Comparison of ENCODE assay signal across 8 cellular contexts in the genomic region with DNA sequence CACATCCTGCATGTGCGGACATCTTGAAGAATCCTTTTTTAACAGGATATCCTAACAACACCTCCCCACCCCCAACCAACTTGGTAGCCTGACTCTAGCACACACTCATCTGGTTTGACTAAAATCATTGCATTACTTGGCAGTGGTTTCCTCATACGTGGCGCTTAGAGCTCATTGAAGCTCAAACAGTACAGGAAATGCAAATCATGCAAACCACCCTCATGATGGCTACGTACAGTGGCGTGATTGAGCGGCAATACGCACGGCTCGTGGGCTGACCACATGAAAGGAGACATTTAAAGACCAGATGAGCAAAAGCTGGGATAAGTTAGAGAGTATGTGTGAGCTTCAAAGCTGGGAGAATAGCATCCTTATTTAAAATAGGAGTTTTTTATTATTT.
DNase-seq lines count a peak whose midpoint lies in the region; ATAC-seq, FAIRE-seq and TF ChIP-seq lines count a peak whose summit lies in the region.

No MANE protein-coding gene starts in this region.

- peak overlapping the region; percentile 65 for H2AFZ ChIP-seq in GM12878 (ENCODE audit: control insufficient read depth, low read depth, low read length)

- H3K9ac ChIP-seq in GM12878 (ENCODE audit: control insufficient read depth, insufficient read depth, low read length), result no peak overlapping the region

- H4K20me1 ChIP-seq in GM12878 (ENCODE audit: control insufficient read depth, insufficient read depth), result no peaks in the 10 kb centered on the region

- RAD21 ChIA-PET in GM12878 (lab: Charles Lee; ENCODE audit: unreplicated experiment), result interaction anchor here (0.6 to 2.7 kb wide), 11 partner anchors 15 to 390 kb away, joined by 3 to 8 read pairs (median 5); no protein-coding TSS in a partner anchor

- H3K4me1 Mint-ChIP-seq in T-helper 17 cell, result peaks cover 14% of the 10 kb centered on the region

- peaks cover 4% of the 10 kb centered on the region; the same call in 1 of the 2 replicates for H3K4me1 ChIP-seq in GM12878 (ENCODE audit: control insufficient read depth, insufficient read depth, low read length)

- H3K27ac Mint-ChIP-seq in T-helper 17 cell, result peak overlapping the region; percentile 86

- BruUV-seq in GM12878 (replicated peaks; lab: Mats Ljungman, UMichigan), result no TSS peak

- POLR2A ChIA-PET in GM12878 (lab: Charles Lee), result interaction anchor here (0.6 to 1.0 kb wide), 2 partner anchors 28 to 58 kb away, joined by 4 to 6 read pairs; no protein-coding TSS in a partner anchor

- 6% methylated on average over 9 of the region's 9 CpGs for WGBS in GM12878 (ENCODE audit: insufficient coverage, insufficient replicate concordance, low lambda C conversion rate, missing lambda C conversion rate)

- intact Hi-C loops in GM12878 (cut with micrococcal nuclease; ENCODE audit: unreplicated experiment), result loop anchor here (5.0 kb wide), 1 partner anchor 139 kb away; no protein-coding TSS in a partner anchor

- no peaks in the 10 kb centered on the region for H3K79me2 ChIP-seq in GM12878 (ENCODE audit: control insufficient read depth, insufficient read depth, low read length)

- no peak for TF ChIP-seq RAD21 in GM12878 (IDR thresholded peaks at IDR 0.05; ENCODE audit: insufficient read depth, low read depth, low read length)

- TF ChIP-seq EP300 in GM12878 (IDR thresholded peaks at IDR 0.05; ENCODE audit: borderline replicate concordance in 1 of 2, control insufficient read depth in 1 of 2, low read depth in 2 of 2, low read length in 2 of 2), result peak; percentile 74 to 76; a peak in 3 of 4 replicates

- TF ChIP-seq POLR2A in GM12878 (IDR thresholded peaks at IDR 0.05; ENCODE audit: low read depth, low read length), result no peak

- ATAC-seq in GM18498 (IDR thresholded peaks at IDR 0.05; ENCODE audit: unreplicated experiment) (peak; percentile 97), HG02763 (IDR thresholded peaks at IDR 0.05; ENCODE audit: unreplicated experiment) (peak; percentile 92), T-helper 17 cell (peak; percentile 100), GM12878 (peak; percentile 99)

- no peak overlapping the region for H3K4me2 ChIP-seq in GM12878 (ENCODE audit: control insufficient read depth, insufficient read depth)

- no peak overlapping the region for H3K4me3 ChIP-seq in GM12878

- in situ Hi-C loops in GM12878 (cut with MboI), result no loop called here

- TF ChIP-seq CTCF in GM12878 (IDR thresholded peaks at IDR 0.05 in 2 of 3, conservative IDR thresholded peaks at IDR 0.05 in 1 of 3; ENCODE audit: control insufficient read depth in 2 of 3, extremely low read depth in 1 of 3, insufficient read depth in 1 of 3, low read depth in 3 of 3, low read length in 3 of 3), result no peak
- no peak for TF ChIP-seq CTCF in GM10266 (IDR thresholded peaks at IDR 0.05; ENCODE audit: control insufficient read depth, insufficient read depth, low read depth, missing control alignments)

- H3K36me3 ChIP-seq in GM12878 (ENCODE audit: control insufficient read depth in 2 of 2, insufficient read depth in 2 of 2, low read length in 1 of 2), result no peaks in the 10 kb centered on the region

- no peak overlapping the region for H3K27ac ChIP-seq in GM12878 (ENCODE audit: control insufficient read depth, insufficient read depth)

- no peaks in the 10 kb centered on the region for H3K27me3 Mint-ChIP-seq in T-helper 17 cell

- H3K9me3 ChIP-seq in T-helper 17 cell (ENCODE audit: control insufficient read depth, low read length, poor library complexity, severe bottlenecking), result no peaks in the 10 kb centered on the region
- H3K9me3 ChIP-seq in GM12878 (replicated peaks; ENCODE audit: control insufficient read depth, insufficient read depth, low read length), result peaks cover 5% of the 10 kb centered on the region

- peak overlapping the region; percentile 42 for H3K4me3 Mint-ChIP-seq in T-helper 17 cell

- no peaks in the 10 kb centered on the region for H3K36me3 Mint-ChIP-seq in T-helper 17 cell (ENCODE audit: low read depth)

- CTCF ChIA-PET in GM12878 (lab: Yijun Ruan, JAX), result interaction anchor here (0.6 to 2.6 kb wide), 8 partner anchors 8 to 171 kb away, joined by 3 to 9 read pairs (median 3); no protein-coding TSS in a partner anchor

- no peaks in the 10 kb centered on the region for H3K27me3 ChIP-seq in GM12878 (replicated peaks in 1 of 2; ENCODE audit: control insufficient read depth in 2 of 2, insufficient read depth in 2 of 2, low read length in 1 of 2)

- DNase-seq in T-helper 17 cell (peak; percentile 40 to 59 (median 44)), GM12878 (ENCODE audit: low read depth, low spot score) (peak; percentile 61), GM10266 (ENCODE audit: extremely low spot score) (no peak), T1000 (lab: John Stamatoyannopoulos, UW) (no peak), A172 (ENCODE audit: low spot score) (no peak)
- peak; percentile 58 for DNase-seq in stimulated activated CD8-positive, alpha-beta memory T cell treated with anti-CD3 and anti-CD28 coated beads, Interleukin-12 subunit alpha, Interleukin-12 subunit beta, amount 100 ng/mL, for 4 hours (ENCODE audit: low read depth)

- FAIRE-seq in GM12878 (lab: Jason Lieb, UNC), result peak; percentile 87

- SMC1A ChIA-PET in GM12878 (lab: Charles Lee; ENCODE audit: uncharacterized antibody, unreplicated experiment), result interaction anchor here (0.6 to 3.9 kb wide), 19 partner anchors 10 to 386 kb away, joined by 3 to 32 read pairs (median 5); no protein-coding TSS in a partner anchor

TF ChIP-seq in GM12878, 131 proteins besides CTCF, POLR2A, EP300 and RAD21 (continues in another document):
- TF ChIP-seq SREBF1 (IDR thresholded peaks at IDR 0.05; ENCODE audit: low read length), result peak; percentile 27; the same call in 1 of the 2 replicates
- TF ChIP-seq CREB1 (IDR thresholded peaks at IDR 0.05; ENCODE audit: low read depth), result peak; percentile 67
- TF ChIP-seq SIX5 (IDR thresholded peaks at IDR 0.05; ENCODE audit: low read depth, low read length, severe bottlenecking), result no peak
- no peak for TF ChIP-seq PML (IDR thresholded peaks at IDR 0.05; ENCODE audit: low read length)
- TF ChIP-seq NR2C1 (IDR thresholded peaks at IDR 0.05), result no peak
- TF ChIP-seq CBFB (IDR thresholded peaks at IDR 0.05; ENCODE audit: low read depth), result peak; percentile 76
- TF ChIP-seq IKZF1 (conservative IDR thresholded peaks at IDR 0.05), result 0 out of 2 replicates have a peak, but pooled peaks have one; percentile 23
- no peak for TF ChIP-seq SKIL (IDR thresholded peaks at IDR 0.05; ENCODE audit: low read depth, poor library complexity, severe bottlenecking)
- TF ChIP-seq USF1 (IDR thresholded peaks at IDR 0.05; ENCODE audit: borderline replicate concordance, extremely low read length, insufficient read depth, low read depth, low read length), result no peak
- TF ChIP-seq, protein P1, sequence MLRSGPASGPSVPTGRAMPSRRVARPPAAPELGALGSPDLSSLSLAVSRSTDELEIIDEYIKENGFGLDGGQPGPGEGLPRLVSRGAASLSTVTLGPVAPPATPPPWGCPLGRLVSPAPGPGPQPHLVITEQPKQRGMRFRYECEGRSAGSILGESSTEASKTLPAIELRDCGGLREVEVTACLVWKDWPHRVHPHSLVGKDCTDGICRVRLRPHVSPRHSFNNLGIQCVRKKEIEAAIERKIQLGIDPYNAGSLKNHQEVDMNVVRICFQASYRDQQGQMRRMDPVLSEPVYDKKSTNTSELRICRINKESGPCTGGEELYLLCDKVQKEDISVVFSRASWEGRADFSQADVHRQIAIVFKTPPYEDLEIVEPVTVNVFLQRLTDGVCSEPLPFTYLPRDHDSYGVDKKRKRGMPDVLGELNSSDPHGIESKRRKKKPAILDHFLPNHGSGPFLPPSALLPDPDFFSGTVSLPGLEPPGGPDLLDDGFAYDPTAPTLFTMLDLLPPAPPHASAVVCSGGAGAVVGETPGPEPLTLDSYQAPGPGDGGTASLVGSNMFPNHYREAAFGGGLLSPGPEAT (IDR thresholded peaks at IDR 0.05; ENCODE audit: low read depth), result no peak
- TF ChIP-seq FOS (IDR thresholded peaks at IDR 0.05; ENCODE audit: borderline replicate concordance, extremely low read depth, insufficient read length), result no peak

Comparison
In these comparisons a context has a peak if more than half of its experiments do, and no peak if none do; other contexts are left out.
1. DNase-seq: peak in T-helper 17 cell (3 of 3), GM12878 (single experiment) and stimulated activated CD8-positive, alpha-beta memory T cell treated with anti-CD3 and anti-CD28 coated beads, Interleukin-12 subunit alpha, Interleukin-12 subunit beta, amount 100 ng/mL, for 4 hours (single experiment); none in GM10266 (single experiment), T1000 (single experiment) and A172 (single experiment).
2. Peak in every context shown above with its lines, with median percentiles within 50 percentile points of each other: ATAC-seq.